8 cellular contexts compared by ENCODE assay signal in the genomic region with DNA sequence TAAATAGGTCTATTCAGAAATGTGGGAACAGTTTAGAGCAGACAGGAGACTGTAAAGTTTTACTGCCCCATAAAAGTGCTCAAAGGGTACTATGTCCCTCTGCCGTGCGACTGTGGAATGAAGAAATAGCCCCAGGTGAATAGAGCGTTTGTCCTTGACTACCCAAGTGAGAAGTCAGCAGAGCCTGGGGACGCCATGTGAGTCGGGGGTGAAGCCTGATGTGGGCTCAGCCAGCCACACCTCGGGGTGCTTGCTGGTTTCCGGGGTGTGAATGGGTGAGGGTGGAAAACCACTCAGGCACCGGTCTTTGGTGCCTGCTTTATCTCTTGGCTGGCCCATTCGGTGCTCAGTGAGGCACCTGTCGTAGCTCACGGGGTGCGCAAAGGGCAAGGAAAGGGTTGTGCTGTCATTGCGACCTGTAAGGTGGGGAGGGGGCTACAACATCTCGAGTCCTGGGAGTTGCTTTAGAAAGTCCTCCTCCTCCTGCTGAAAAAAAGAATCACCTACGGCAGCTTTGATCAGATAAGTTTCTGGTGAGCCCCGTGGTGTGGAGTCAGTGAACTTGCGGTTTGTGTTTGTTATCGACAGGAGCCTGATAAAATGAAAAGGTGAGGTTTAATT. TPM values are rescaled to one million over a fixed set of nuclear protein-coding genes. Genes with fewer than 3 reads are reported as not detected.
DNase-seq lines count a peak whose midpoint lies in the region; ATAC-seq and TF ChIP-seq lines count a peak whose summit lies in the region.

No MANE protein-coding gene starts in this region.

- peak; percentile 72 for ATAC-seq in HG02642 (IDR thresholded peaks at IDR 0.05; ENCODE audit: poor library complexity, unreplicated experiment)
- ATAC-seq in left ventricle myocardium superior = peak; percentile 17

- H3K36me3 Mint-ChIP-seq in activated CD4-positive, alpha-beta memory T cell treated with anti-CD3 and anti-CD28 coated beads, Interleukin-2, amount 10 ng/mL, durations not matched to agents 7 days and 5 days (ENCODE audit: low read depth) = no peaks in the 10 kb centered on the region

- no peaks in the 10 kb centered on the region for H4K20me1 ChIP-seq in BLaER1

- H3K4me3 Mint-ChIP-seq in activated CD4-positive, alpha-beta memory T cell treated with anti-CD3 and anti-CD28 coated beads, Interleukin-2, amount 10 ng/mL, durations not matched to agents 7 days and 5 days = peak overlapping the region; percentile 10

- no peaks in the 10 kb centered on the region for H3K9me3 Mint-ChIP-seq in activated CD4-positive, alpha-beta memory T cell treated with anti-CD3 and anti-CD28 coated beads, Interleukin-2, amount 10 ng/mL, durations not matched to agents 7 days and 5 days

- H3K9me3 ChIP-seq in BLaER1 (no peaks in the 10 kb centered on the region), ascending aorta (no peaks in the 10 kb centered on the region)

- H3K27ac Mint-ChIP-seq in activated CD4-positive, alpha-beta memory T cell treated with anti-CD3 and anti-CD28 coated beads, Interleukin-2, amount 10 ng/mL, durations not matched to agents 7 days and 5 days = no peak overlapping the region

- H3K4me2 ChIP-seq in BLaER1 = peak overlapping the region; percentile 50

- no peak overlapping the region for H3K9ac ChIP-seq in BLaER1

- TF ChIP-seq CTCF in ascending aorta (IDR thresholded peaks at IDR 0.05) = no peak

- intact Hi-C loops in left ventricle myocardium superior (cut with micrococcal nuclease) (loop anchor here (5.0 kb wide), 1 partner anchor 112 kb away; no protein-coding TSS in a partner anchor), ascending aorta (cut with DNase I) (no loop called here)

- H3K4me1 ChIP-seq in BLaER1 (peaks cover 15% of the 10 kb centered on the region), ascending aorta (no peaks in the 10 kb centered on the region)

- H3K36me3 ChIP-seq in BLaER1 = no peaks in the 10 kb centered on the region
- H3K36me3 ChIP-seq in ascending aorta = no peaks in the 10 kb centered on the region

- peaks cover 12% of the 10 kb centered on the region for H3K27me3 Mint-ChIP-seq in activated CD4-positive, alpha-beta memory T cell treated with anti-CD3 and anti-CD28 coated beads, Interleukin-2, amount 10 ng/mL, durations not matched to agents 7 days and 5 days

- POLR2A ChIA-PET in activated CD4-positive, alpha-beta memory T cell treated with anti-CD3 and anti-CD28 coated beads, Interleukin-2, amount 10 ng/mL, durations not matched to agents 7 days and 5 days (lab: Charles Lee) = interaction anchor here (0.8 to 1.7 kb wide), 3 partner anchors 8 to 45 kb away, joined by 4 to 5 read pairs (median 4); no protein-coding TSS in a partner anchor

- DNase-seq in activated CD4-positive, alpha-beta memory T cell treated with anti-CD3 and anti-CD28 coated beads, Interleukin-2, amount 10 ng/mL, durations not matched to agents 7 days and 5 days = peak; percentile 43
- DNase-seq in left ventricle myocardium superior (no peak), SHP77 treated with DMSO at 0.1 percent for 48 hours (lab: John Stamatoyannopoulos, UW) (no peak), NCI-H2029 treated with DMSO at 0.1 percent for 48 hours (lab: John Stamatoyannopoulos, UW) (no peak), ascending aorta (ENCODE audit: low spot score in 2 of 2) (no peak)
- peak; percentile 37 for DNase-seq in stimulated activated CD8-positive, alpha-beta memory T cell treated with anti-CD3 and anti-CD28 coated beads, Interleukin-4, amount 100 ng/mL, for 48 hours

- CTCF ChIA-PET in activated CD4-positive, alpha-beta memory T cell treated with anti-CD3 and anti-CD28 coated beads, Interleukin-2, amount 10 ng/mL, durations not matched to agents 7 days and 5 days (lab: Charles Lee) = no interaction called here

- H3K27ac ChIP-seq in BLaER1 = no peak overlapping the region
- no peak overlapping the region for H3K27ac ChIP-seq in ascending aorta

- H3K4me3 ChIP-seq in BLaER1 (no peak overlapping the region), ascending aorta (no peak overlapping the region)

- peaks cover 28% of the 10 kb centered on the region for H3K4me1 Mint-ChIP-seq in activated CD4-positive, alpha-beta memory T cell treated with anti-CD3 and anti-CD28 coated beads, Interleukin-2, amount 10 ng/mL, durations not matched to agents 7 days and 5 days

- H3K27me3 ChIP-seq in BLaER1 = no peaks in the 10 kb centered on the region
- H3K27me3 ChIP-seq in ascending aorta = no peaks in the 10 kb centered on the region

RNA-seq across cellular contexts. Expression of a gene that starts 0.9 kb away (rescaled TPM):
- under 1 TPM; 0.10 to 0.20 TPM for total RNA-seq in activated CD4-positive, alpha-beta memory T cell treated with anti-CD3 and anti-CD28 coated beads, Interleukin-2, amount 10 ng/mL, durations not matched to agents 7 days and 5 days
- 18.6 TPM for total RNA-seq in left ventricle myocardium superior
- 33.3 TPM for total RNA-seq in ascending aorta

Comparison
In these comparisons a context has a peak if more than half of its experiments do, and no peak if none do; other contexts are left out.
1. DNase-seq: peak in activated CD4-positive, alpha-beta memory T cell treated with anti-CD3 and anti-CD28 coated beads, Interleukin-2, amount 10 ng/mL, durations not matched to agents 7 days and 5 days (single experiment) and stimulated activated CD8-positive, alpha-beta memory T cell treated with anti-CD3 and anti-CD28 coated beads, Interleukin-4, amount 100 ng/mL, for 48 hours (single experiment); none in left ventricle myocardium superior (single experiment), SHP77 treated with DMSO at 0.1 percent for 48 hours (single experiment), NCI-H2029 treated with DMSO at 0.1 percent for 48 hours (single experiment) and ascending aorta (0 of 2).
2. RNA of a gene that starts 0.9 kb away (total RNA-seq): 33.3 TPM in ascending aorta (single experiment) and 18.6 TPM in left ventricle myocardium superior (single experiment); 0.10 to 0.20 TPM in activated CD4-positive, alpha-beta memory T cell treated with anti-CD3 and anti-CD28 coated beads, Interleukin-2, amount 10 ng/mL, durations not matched to agents 7 days and 5 days; every median in the first group is over 10 times any median in the second.